ENCODE assay signal across 26 cellular contexts in the genomic region with DNA sequence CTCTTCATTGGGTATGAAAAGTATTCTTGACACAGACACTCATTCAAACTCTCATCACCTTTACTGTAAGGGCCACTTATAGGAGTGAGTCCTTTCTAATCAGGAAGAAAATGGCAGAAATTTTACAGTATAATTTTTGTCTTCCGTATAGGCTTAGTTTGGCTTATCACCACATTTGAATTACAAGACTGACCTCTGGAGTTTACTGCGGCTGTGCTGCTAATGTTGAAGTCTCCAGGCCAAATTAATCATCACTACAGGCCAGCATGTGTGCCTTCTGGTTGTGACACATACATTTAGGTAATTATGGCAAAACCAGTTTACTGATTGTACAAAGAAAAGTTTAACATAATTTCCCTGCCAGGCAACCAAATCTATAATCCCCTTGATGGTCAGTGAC.
DNase-seq lines count a peak whose midpoint lies in the region; ATAC-seq, FAIRE-seq and TF ChIP-seq lines count a peak whose summit lies in the region.
"Had no signal": no experiment of that assay in that cellular context is flagged by ENCODE, and none has a peak within 500 bp of the region (broad histone marks: within the 10 kb centered on the region; RNA-seq: fewer than 3 reads in every experiment).

No MANE protein-coding gene starts in this region.

- no peak for TF ChIP-seq EP300 in HepG2 (IDR thresholded peaks at IDR 0.05; ENCODE audit: low read depth in 2 of 2, low read length in 2 of 2)
- no peak for TF ChIP-seq EP300 in HepG2 (CRISPR knock-in tag; IDR thresholded peaks at IDR 0.05; ENCODE audit: borderline replicate concordance)

- H3K4me2 ChIP-seq in HepG2 (ENCODE audit: low read depth, low read length), result no peak overlapping the region
- H3K4me2 ChIP-seq: BLaER1, smooth muscle cell had no signal

- H3K9me3 ChIP-seq in HepG2 (ENCODE audit: low read length), result no peaks in the 10 kb centered on the region
- no peaks in the 10 kb centered on the region for H3K9me3 ChIP-seq in right lobe of liver
- H3K9me3 ChIP-seq in gastrocnemius medialis, result no peaks in the 10 kb centered on the region
- H3K9me3 ChIP-seq: BLaER1, mucosa of descending colon, tibial artery had no signal

- H3K27ac ChIP-seq in HepG2 (ENCODE audit: extremely low read length, insufficient read depth, low read length), result no peak overlapping the region
- no peak overlapping the region for H3K27ac ChIP-seq in right lobe of liver
- H3K27ac ChIP-seq in gastrocnemius medialis, result no peak overlapping the region
- H3K27ac ChIP-seq: BLaER1, tibial artery had no signal

- TF ChIP-seq POLR2A in HepG2 (IDR thresholded peaks at IDR 0.05; ENCODE audit: insufficient read depth in 1 of 2, low read depth in 2 of 2, low read length in 2 of 2), result no peak
- TF ChIP-seq POLR2A in right lobe of liver (IDR thresholded peaks at IDR 0.05), result no peak
- TF ChIP-seq POLR2A in gastrocnemius medialis (IDR thresholded peaks at IDR 0.05), result no peak

- WGBS in HepG2 (ENCODE audit: low lambda C conversion rate), result 7% methylated on average over 2 of the region's 2 CpGs
- 48% methylated on average over 2 of the region's 2 CpGs for WGBS in right lobe of liver (ENCODE audit: insufficient coverage, low coverage, low lambda C conversion rate, missing lambda C conversion rate)

- no peaks in the 10 kb centered on the region for H3K4me1 Mint-ChIP-seq in activated naive CD4-positive, alpha-beta T cell treated with anti-CD3 and anti-CD28 coated beads for 36 hours (ENCODE audit: low read depth)
- H3K4me1 Mint-ChIP-seq in effector memory CD8-positive, alpha-beta T cell (ENCODE audit: low read depth in 2 of 2), result no peaks in the 10 kb centered on the region
- H3K4me1 Mint-ChIP-seq: activated naive CD8-positive, alpha-beta T cell treated with anti-CD3 and anti-CD28 coated beads, Interleukin-2, amount 50 U/mL, for 24 hours; nephron had no signal

- no TSS peak for BruUV-seq in HepG2 (replicated peaks; lab: Mats Ljungman, UMichigan)

- no peak overlapping the region for H3K27ac Mint-ChIP-seq in activated naive CD4-positive, alpha-beta T cell treated with anti-CD3 and anti-CD28 coated beads for 36 hours
- H3K27ac Mint-ChIP-seq in effector memory CD8-positive, alpha-beta T cell, result no peak overlapping the region
- H3K27ac Mint-ChIP-seq: activated naive CD8-positive, alpha-beta T cell treated with anti-CD3 and anti-CD28 coated beads, Interleukin-2, amount 50 U/mL, for 24 hours; T-helper 2 cell treated with Interferon-gamma antibody and Interleukin-4, amounts not matched to agents 5 μg/mL and 100 μg/mL, for 36 hours had no signal

- H3K27me3 ChIP-seq in HepG2 (ENCODE audit: control insufficient read depth in 1 of 2, insufficient read depth in 2 of 2, low read length in 2 of 2) (no peaks in the 10 kb centered on the region), right lobe of liver (no peaks in the 10 kb centered on the region), gastrocnemius medialis (no peaks in the 10 kb centered on the region)
- H3K27me3 ChIP-seq: BLaER1, tibial artery had no signal

- no peaks in the 10 kb centered on the region for H3K79me2 ChIP-seq in HepG2 (ENCODE audit: insufficient read depth, low read length)

- ATAC-seq in HepG2 (no peak), right lobe of liver (no peak), gastrocnemius medialis (no peak)
- no peak for ATAC-seq in effector memory CD8-positive, alpha-beta T cell (replicated peaks)
- ATAC-seq: activated naive CD8-positive, alpha-beta T cell treated with anti-CD3 and anti-CD28 coated beads, Interleukin-2, amount 50 U/mL, for 24 hours; HCT116; mucosa of descending colon had no signal

- in situ Hi-C loops in HepG2 (cut with HindIII; ENCODE audit: extremely low pct_ligation_motif_present, low pct_unique_long_range_greater_than_20kb) (no loop called here), SK-MEL-5 (cut with HindIII; ENCODE audit: low pct_unique_long_range_greater_than_20kb, low sequenced_read_pairs) (no loop called here), gastrocnemius medialis (cut with MboI; ENCODE audit: low sequenced_read_pairs in 4 of 4) (no loop called here)

- intact Hi-C loops in HepG2 (cut with micrococcal nuclease; ENCODE audit: unreplicated experiment) (no loop called here), right lobe of liver (cut with DNase I) (no loop called here), gastrocnemius medialis (cut with DNase I; ENCODE audit: low total_unique reads) (no loop called here)
- intact Hi-C loops in activated naive CD4-positive, alpha-beta T cell treated with anti-CD3 and anti-CD28 coated beads for 36 hours (cut with micrococcal nuclease), result no loop called here

- H3K4me3 ChIP-seq in HepG2 (replicated peaks in 1 of 3; ENCODE audit: insufficient read depth in 1 of 3, low read depth in 2 of 3, low read length in 3 of 3) (no peak overlapping the region), right lobe of liver (no peak overlapping the region), gastrocnemius medialis (no peak overlapping the region)
- H3K4me3 ChIP-seq: BLaER1, mucosa of descending colon, smooth muscle cell, tibial artery had no signal

- no peaks in the 10 kb centered on the region for H4K20me1 ChIP-seq in HepG2 (ENCODE audit: insufficient read depth, low read length)
- H4K20me1 ChIP-seq: BLaER1 had no signal

- peaks cover 10% of the 10 kb centered on the region for H3K9me3 Mint-ChIP-seq in activated naive CD4-positive, alpha-beta T cell treated with anti-CD3 and anti-CD28 coated beads for 36 hours
- H3K9me3 Mint-ChIP-seq in effector memory CD8-positive, alpha-beta T cell, result peaks cover 5 to 11% of the 10 kb centered on the region in 2 donors

- no peak overlapping the region for H3K4me3 Mint-ChIP-seq in activated naive CD4-positive, alpha-beta T cell treated with anti-CD3 and anti-CD28 coated beads for 36 hours
- H3K4me3 Mint-ChIP-seq in effector memory CD8-positive, alpha-beta T cell, result no peak overlapping the region
- H3K4me3 Mint-ChIP-seq: activated naive CD8-positive, alpha-beta T cell treated with anti-CD3 and anti-CD28 coated beads, Interleukin-2, amount 50 U/mL, for 24 hours; nephron; T-helper 2 cell treated with Interferon-gamma antibody and Interleukin-4, amounts not matched to agents 5 μg/mL and 100 μg/mL, for 36 hours had no signal

- POLR2A ChIA-PET in HepG2 (lab: Yijun Ruan, JAX), result no interaction called here

- no peak for TF ChIP-seq RAD21 in HepG2 (CRISPR knock-in tag; IDR thresholded peaks at IDR 0.05)

- DNase-seq in HepG2 (ENCODE audit: low spot score), result no peak
- DNase-seq in right lobe of liver, result no peak
- peak; percentile 12 for DNase-seq in SK-MEL-5 (ENCODE audit: low read depth, low spot score)
- DNase-seq in iPS-NIHi7 (ENCODE audit: extremely low spot score), result peak; percentile 14
- no peak for DNase-seq in gastrocnemius medialis
- DNase-seq in activated naive CD4-positive, alpha-beta T cell treated with anti-CD3 and anti-CD28 coated beads for 36 hours, result no peak
- no peak for DNase-seq in effector memory CD8-positive, alpha-beta T cell
- DNase-seq: activated CD4-positive, alpha-beta T cell treated with anti-CD3 and anti-CD28 coated beads for 4 hours; activated CD8-positive, alpha-beta memory T cell treated with anti-CD3 and anti-CD28 coated beads for 24 hours; activated gamma-delta T cell; activated naive CD8-positive, alpha-beta T cell treated with anti-CD3 and anti-CD28 coated beads, Interleukin-2, amount 50 U/mL, for 24 hours; GDM1; glutamatergic neuron; kidney; mucosa of descending colon; MV-4-11; NCI-H187; NCI-H2171 treated with DMSO at 0.1 percent for 48 hours; NCI-H510A treated with DMSO at 0.1 percent for 48 hours; stimulated activated CD4-positive, alpha-beta T cell treated with anti-CD3 and anti-CD28 coated beads, Interleukin-1b, Interleukin-23, amount 100 ng/mL, for 48 hours; tibial artery had no signal

- H3K36me3 Mint-ChIP-seq in activated naive CD4-positive, alpha-beta T cell treated with anti-CD3 and anti-CD28 coated beads for 36 hours (ENCODE audit: low read depth), result no peaks in the 10 kb centered on the region
- no peaks in the 10 kb centered on the region for H3K36me3 Mint-ChIP-seq in effector memory CD8-positive, alpha-beta T cell (ENCODE audit: insufficient read depth)

- no peak overlapping the region for H3K9ac ChIP-seq in HepG2 (ENCODE audit: insufficient read depth, low read depth, low read length)
- H3K9ac ChIP-seq: BLaER1 had no signal

- H2AFZ ChIP-seq in HepG2 (ENCODE audit: low read length), result no peak overlapping the region

- H3K36me3 ChIP-seq in HepG2 (replicated peaks in 1 of 2; ENCODE audit: control insufficient read depth in 1 of 2, insufficient read depth in 2 of 2, low read length in 2 of 2) (no peaks in the 10 kb centered on the region), right lobe of liver (no peaks in the 10 kb centered on the region), gastrocnemius medialis (no peaks in the 10 kb centered on the region)
- H3K36me3 ChIP-seq: BLaER1, tibial artery had no signal

- TF ChIP-seq CTCF in HepG2 (CRISPR knock-in tag; IDR thresholded peaks at IDR 0.05) (peak; percentile 42), right lobe of liver (IDR thresholded peaks at IDR 0.05) (no peak), gastrocnemius medialis (IDR thresholded peaks at IDR 0.05 in 4 of 5, conservative IDR thresholded peaks at IDR 0.05 in 1 of 5) (no peak)

- H3K4me1 ChIP-seq in HepG2 (ENCODE audit: insufficient read depth, low read length) (no peaks in the 10 kb centered on the region), right lobe of liver (no peaks in the 10 kb centered on the region), gastrocnemius medialis (no peaks in the 10 kb centered on the region)
- H3K4me1 ChIP-seq: BLaER1, tibial artery had no signal

- no peaks in the 10 kb centered on the region for H3K27me3 Mint-ChIP-seq in activated naive CD4-positive, alpha-beta T cell treated with anti-CD3 and anti-CD28 coated beads for 36 hours (ENCODE audit: low read depth)
- no peaks in the 10 kb centered on the region for H3K27me3 Mint-ChIP-seq in effector memory CD8-positive, alpha-beta T cell
- H3K27me3 Mint-ChIP-seq: activated naive CD8-positive, alpha-beta T cell treated with anti-CD3 and anti-CD28 coated beads, Interleukin-2, amount 50 U/mL, for 24 hours had no signal

- no peak for FAIRE-seq in HepG2 (lab: Jason Lieb, UNC)

- CTCF ChIA-PET in HepG2 (lab: Yijun Ruan, JAX; ENCODE audit: low intra/inter-chr PET ratio, low total read pairs), result no interaction called here
- CTCF ChIA-PET in activated naive CD4-positive, alpha-beta T cell treated with anti-CD3 and anti-CD28 coated beads for 36 hours (lab: Charles Lee), result no interaction called here

TF ChIP-seq in HepG2, 621 proteins besides CTCF, POLR2A, EP300 and RAD21:
- no peak for TF ChIP-seq NFYC (CRISPR knock-in tag; IDR thresholded peaks at IDR 0.05)
- no peak for TF ChIP-seq MEIS1 (CRISPR knock-in tag; IDR thresholded peaks at IDR 0.05; ENCODE audit: borderline replicate concordance)
- TF ChIP-seq STAG1 (CRISPR knock-in tag; IDR thresholded peaks at IDR 0.05), result peak; percentile 65

Comparison
In these comparisons a context has a peak if more than half of its experiments do, and no peak if none do; other contexts are left out.
1. DNase-seq: peak in SK-MEL-5 (single experiment) and iPS-NIHi7 (single experiment); none in HepG2 (single experiment), right lobe of liver (0 of 3), gastrocnemius medialis (0 of 2), activated naive CD4-positive, alpha-beta T cell treated with anti-CD3 and anti-CD28 coated beads for 36 hours (single experiment) and effector memory CD8-positive, alpha-beta T cell (0 of 3).